Comparison of ENCODE assay signal across 21 cellular contexts in the genomic region with DNA sequence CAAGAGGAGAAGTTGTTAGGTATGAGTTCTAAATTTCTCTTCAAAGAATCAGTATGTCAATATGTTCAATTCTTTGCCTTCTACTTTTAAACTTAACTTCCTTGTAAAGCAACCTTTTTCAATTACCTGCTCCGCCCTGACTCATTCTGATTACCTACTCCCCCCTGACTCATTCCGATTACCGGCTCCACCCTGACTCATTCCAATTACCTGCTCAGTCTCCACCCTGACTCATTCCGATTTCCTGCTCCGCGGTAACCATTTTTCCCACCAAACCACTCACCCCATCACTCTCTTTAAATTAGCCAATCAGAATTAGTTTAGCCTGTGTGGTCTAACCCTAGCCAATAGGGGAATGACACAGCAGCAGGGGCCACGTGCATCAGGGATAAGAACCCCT. TPM values are rescaled to one million over a fixed set of nuclear protein-coding genes. Genes with fewer than 3 reads are reported as not detected.
DNase-seq lines count a peak whose midpoint lies in the region; ATAC-seq and TF ChIP-seq lines count a peak whose summit lies in the region.
"Not testable (repeated sequence)": the region's sequence is repeated elsewhere in the genome, so short reads cannot be mapped to it uniquely, and the experiment has no call there.
"Had no signal": no experiment of that assay in that cellular context is flagged by ENCODE, and none has a peak within 500 bp of the region (broad histone marks: within the 10 kb centered on the region; RNA-seq: fewer than 3 reads in every experiment).

No MANE protein-coding gene starts in this region.

- POLR2A ChIA-PET in MCF 10A (lab: Yijun Ruan, JAX), result not testable (repeated sequence)

- peak overlapping the region in 1 of 2 donors; percentile 2 for H3K4me3 Mint-ChIP-seq in activated T-cell treated with anti-CD3 and anti-CD28 coated beads, Interleukin-2, amount 50 U/mL, for 72 hours
- H3K4me3 Mint-ChIP-seq in MCF 10A (ENCODE audit: unreplicated experiment), result not testable (repeated sequence)

- TF ChIP-seq POLR2A in transverse colon (IDR thresholded peaks at IDR 0.05), result not testable (repeated sequence)

- not testable (repeated sequence) for H3K9me3 ChIP-seq in transverse colon

- H3K36me3 Mint-ChIP-seq in activated T-cell treated with anti-CD3 and anti-CD28 coated beads, Interleukin-2, amount 50 U/mL, for 72 hours (ENCODE audit: insufficient read depth in 2 of 2), result peaks cover 2 to 11% of the 10 kb centered on the region in 2 donors
- H3K36me3 Mint-ChIP-seq in MCF 10A (ENCODE audit: insufficient read depth, unreplicated experiment), result not testable (repeated sequence)

- H3K4me3 ChIP-seq in transverse colon, result not testable (repeated sequence)

- H3K4me1 Mint-ChIP-seq in activated T-cell treated with anti-CD3 and anti-CD28 coated beads, Interleukin-2, amount 50 U/mL, for 72 hours (ENCODE audit: low read depth), result peaks cover 11% of the 10 kb centered on the region
- not testable (repeated sequence) for H3K4me1 Mint-ChIP-seq in MCF 10A (ENCODE audit: insufficient read depth, unreplicated experiment)

- peak; percentile 37 for DNase-seq in H4 (ENCODE audit: low spot score)
- DNase-seq in NCI-H69 (lab: John Stamatoyannopoulos, UW), result peak; percentile 26
- DNase-seq in activated CD4-positive, alpha-beta T cell treated with anti-CD3 and anti-CD28 coated beads for 24 hours (ENCODE audit: low read depth in 2 of 2), result peak; percentile 1 to 7
- DNase-seq in activated T-cell treated with anti-CD3 and anti-CD28 coated beads, Interleukin-2, amount 50 U/mL, for 72 hours, result peak; percentile 46 to 60
- DNase-seq in MCF 10A (ENCODE audit: unreplicated experiment), result peak; percentile 72
- peak; percentile 66 for DNase-seq in islet precursor cell
- peak; percentile 72 for DNase-seq in stimulated activated CD4-positive, alpha-beta T cell treated with anti-CD3 and anti-CD28 coated beads, Interleukin-1b, Interleukin-23, amount 100 ng/mL, for 48 hours
- DNase-seq in transverse colon, result peak; percentile 27

- not testable (repeated sequence) for BruUV-seq in MCF 10A (replicated peaks; lab: Mats Ljungman, UMichigan)

- H3K4me1 ChIP-seq in transverse colon, result not testable (repeated sequence)

- 0 to 34% methylated on average over 1 to 7 of the region's 7 CpGs for WGBS in transverse colon (ENCODE audit: low coverage in 1 of 2), 2 donors

- not testable (repeated sequence) for H3K36me3 ChIP-seq in transverse colon

- ATAC-seq in activated T-cell treated with anti-CD3 and anti-CD28 coated beads, Interleukin-2, amount 50 U/mL, for 72 hours (replicated peaks in 1 of 2), result peak; percentile 54 to 86

- not testable (repeated sequence) for H3K9me3 Mint-ChIP-seq in activated T-cell treated with anti-CD3 and anti-CD28 coated beads, Interleukin-2, amount 50 U/mL, for 72 hours; MCF 10A (ENCODE audit: unreplicated experiment)

- CTCF ChIA-PET in MCF 10A (lab: Yijun Ruan, JAX), result interaction anchor here (0.7 kb wide), 1 partner anchor 10 kb away, joined by 3 read pairs; no protein-coding TSS in a partner anchor

- H3K27ac ChIP-seq in transverse colon, result not testable (repeated sequence)

- H3K27ac Mint-ChIP-seq in activated T-cell treated with anti-CD3 and anti-CD28 coated beads, Interleukin-2, amount 50 U/mL, for 72 hours, result peak overlapping the region; percentile 27
- not testable (repeated sequence) for H3K27ac Mint-ChIP-seq in MCF 10A (ENCODE audit: low read depth, unreplicated experiment)

- TF ChIP-seq CTCF in MCF 10A (IDR thresholded peaks at IDR 0.05; ENCODE audit: unreplicated experiment); transverse colon (IDR thresholded peaks at IDR 0.05): not testable (repeated sequence)

- intact Hi-C loops in MCF 10A (cut with micrococcal nuclease); transverse colon (cut with DNase I; ENCODE audit: low total_unique reads): not testable (repeated sequence)

- peaks cover 60% of the 10 kb centered on the region for H3K27me3 Mint-ChIP-seq in activated T-cell treated with anti-CD3 and anti-CD28 coated beads, Interleukin-2, amount 50 U/mL, for 72 hours (ENCODE audit: low read depth)
- not testable (repeated sequence) for H3K27me3 Mint-ChIP-seq in MCF 10A (ENCODE audit: insufficient read depth, unreplicated experiment)

- H3K27me3 ChIP-seq in transverse colon, result not testable (repeated sequence)

- in situ Hi-C loops in transverse colon (cut with MboI; ENCODE audit: low pct_ligation_motif_present in 1 of 4, low pct_unique_long_range_greater_than_20kb in 1 of 4, low sequenced_read_pairs in 3 of 4), result not testable (repeated sequence)

- TF ChIP-seq EP300 in transverse colon (IDR thresholded peaks at IDR 0.05; ENCODE audit: low read depth), result not testable (repeated sequence)

RNA-seq across cellular contexts. Expression of gene IQCF1, which starts 0.8 kb away (rescaled TPM):
- total RNA-seq in H4 (2014; rRNA removed; shearing (Covaris generic)), result not detected in 2 replicates
- total RNA-seq in activated T-cell treated with anti-CD3 and anti-CD28 coated beads, Interleukin-2, amount 50 U/mL, for 72 hours, result not detected
- not detected in 2 replicates for total RNA-seq in MCF 10A (2022)
- not detected for total RNA-seq in transverse colon
- total RNA-seq: activated CD8-positive, alpha-beta memory T cell treated with anti-CD3 and anti-CD28 coated beads for 36 hours; activated naive CD8-positive, alpha-beta T cell treated with anti-CD3 and anti-CD28 coated beads for 36 hours; ascending aorta; dermis blood vessel endothelial cell; fibroblast of lung; H7; liver; naive thymus-derived CD8-positive, alpha-beta T cell; Peyer's patch; sigmoid colon; SJCRH30; temporal lobe had no signal

RNA-seq across cellular contexts. Expression of gene IQCF5, which starts 27.0 kb away (rescaled TPM):
- not detected in 2 replicates for total RNA-seq in H4 (2014; rRNA removed; shearing (Covaris generic))
- total RNA-seq in activated T-cell treated with anti-CD3 and anti-CD28 coated beads, Interleukin-2, amount 50 U/mL, for 72 hours, result not detected
- total RNA-seq in MCF 10A (2022) (not detected in 2 replicates), transverse colon (not detected)
- total RNA-seq: activated CD8-positive, alpha-beta memory T cell treated with anti-CD3 and anti-CD28 coated beads for 36 hours; activated naive CD8-positive, alpha-beta T cell treated with anti-CD3 and anti-CD28 coated beads for 36 hours; ascending aorta; dermis blood vessel endothelial cell; fibroblast of lung; H7; liver; naive thymus-derived CD8-positive, alpha-beta T cell; Peyer's patch; sigmoid colon; SJCRH30; temporal lobe had no signal

RNA-seq across cellular contexts. Expression of gene RRP9, which starts 39.3 kb away (rescaled TPM):
- 25.7 and 31.0 TPM in 2 replicates for total RNA-seq in H4 (2014; rRNA removed; shearing (Covaris generic))
- total RNA-seq in activated T-cell treated with anti-CD3 and anti-CD28 coated beads, Interleukin-2, amount 50 U/mL, for 72 hours, result 10 to 100 TPM; 17.9 to 27.7 TPM
- 60.8 and 80.2 TPM in 2 replicates for total RNA-seq in MCF 10A (2022)
- 10 to 100 TPM in 3 of 4 donors, 1 to 10 TPM in 1; 7.1 to 29.5 (median 11.1) TPM for total RNA-seq in transverse colon

RNA-seq across cellular contexts. Expression of gene PARP3, which starts 39.8 kb away (rescaled TPM):
- total RNA-seq in H4 (2014; rRNA removed; shearing (Covaris generic)), result 7.7 and 7.9 TPM in 2 replicates
- 10 to 100 TPM; 22.9 to 27.1 TPM for total RNA-seq in activated T-cell treated with anti-CD3 and anti-CD28 coated beads, Interleukin-2, amount 50 U/mL, for 72 hours
- 19.4 and 25.5 TPM in 2 replicates for total RNA-seq in MCF 10A (2022)
- 10 to 100 TPM; 18.3 to 64.7 (median 42.1) TPM for total RNA-seq in transverse colon

RNA-seq across cellular contexts. Expression of gene IQCF2, which starts 40.9 kb away (rescaled TPM):
- not detected in 2 replicates for total RNA-seq in H4 (2014; rRNA removed; shearing (Covaris generic))
- total RNA-seq in activated T-cell treated with anti-CD3 and anti-CD28 coated beads, Interleukin-2, amount 50 U/mL, for 72 hours, result not detected
- not detected in 2 replicates for total RNA-seq in MCF 10A (2022)
- not detected for total RNA-seq in transverse colon
- total RNA-seq: activated CD8-positive, alpha-beta memory T cell treated with anti-CD3 and anti-CD28 coated beads for 36 hours; activated naive CD8-positive, alpha-beta T cell treated with anti-CD3 and anti-CD28 coated beads for 36 hours; ascending aorta; dermis blood vessel endothelial cell; fibroblast of lung; H7; liver; naive thymus-derived CD8-positive, alpha-beta T cell; Peyer's patch; prostate gland; sigmoid colon; SJCRH30; temporal lobe had no signal

Comparison
In these comparisons a context has a peak if more than half of its experiments do, and no peak if none do; other contexts are left out.
1. DNase-seq: peak in every context shown above with its lines; median percentile 72 in MCF 10A; 72 in stimulated activated CD4-positive, alpha-beta T cell treated with anti-CD3 and anti-CD28 coated beads, Interleukin-1b, Interleukin-23, amount 100 ng/mL, for 48 hours; 66 in islet precursor cell; 53 in activated T-cell treated with anti-CD3 and anti-CD28 coated beads, Interleukin-2, amount 50 U/mL, for 72 hours; 37 in H4; 27 in transverse colon; 26 in NCI-H69; 4 in activated CD4-positive, alpha-beta T cell treated with anti-CD3 and anti-CD28 coated beads for 24 hours.